1 cellular context compared by ENCODE assay signal in the genomic region with DNA sequence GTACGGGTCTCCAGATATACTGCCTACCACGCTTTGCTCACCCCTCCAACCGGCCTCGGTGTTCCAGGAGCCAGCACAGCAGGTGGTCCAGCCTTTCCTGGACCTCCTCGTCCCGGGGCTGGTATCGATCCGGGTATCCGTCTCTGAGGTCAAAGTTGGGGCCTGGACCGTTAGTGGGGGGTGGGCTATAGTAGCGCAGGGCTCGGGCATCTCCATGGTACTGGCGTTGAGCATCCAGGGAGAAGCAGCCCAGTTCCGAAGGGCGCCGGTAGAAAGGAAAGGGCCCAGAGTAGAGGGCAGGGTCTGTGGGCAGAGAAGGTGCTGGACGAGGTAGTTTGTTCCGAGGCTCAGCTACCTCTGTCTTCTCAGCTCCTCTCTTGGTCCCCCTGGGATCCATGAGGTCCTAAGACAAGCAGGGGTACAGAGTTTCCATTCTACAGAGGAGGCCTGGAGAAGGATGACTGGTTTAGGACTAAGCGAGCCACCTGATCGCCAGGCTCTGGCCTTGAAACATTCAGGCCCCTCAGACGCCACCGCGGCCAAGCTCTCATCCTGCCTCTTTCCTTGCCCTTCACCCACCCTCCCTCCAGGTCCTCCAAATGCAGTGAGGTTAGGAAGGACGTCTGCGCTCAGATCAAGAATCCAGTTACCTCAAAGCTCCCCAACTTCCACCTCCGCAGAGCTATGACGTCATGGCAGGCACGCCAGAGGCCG.
TF ChIP-seq lines count a peak whose summit lies in the region.

No MANE protein-coding gene starts in this region.

TF ChIP-seq in K562, 482 proteins besides CTCF, POLR2A, EP300 and RAD21 (continues in another document):
- TF ChIP-seq ZNF384 (IDR thresholded peaks at IDR 0.05; ENCODE audit: low read depth, low read length) (no peak), SIN3B (IDR thresholded peaks at IDR 0.05; ENCODE audit: low read depth) (no peak), PYGO2 (tag; IDR thresholded peaks at IDR 0.05) (no peak), TARDBP (IDR thresholded peaks at IDR 0.05) (no peak), PML (IDR thresholded peaks at IDR 0.05; ENCODE audit: low read length) (no peak), FOXA3 (CRISPR knock-in tag; conservative IDR thresholded peaks at IDR 0.05 in 1 of 2, IDR thresholded peaks at IDR 0.05 in 1 of 2) (no peak), RBM22 (IDR thresholded peaks at IDR 0.05; ENCODE audit: low read depth, low read length, poor library complexity, severe bottlenecking) (no peak), MCM3 (IDR thresholded peaks at IDR 0.05) (no peak), ZNF354B (CRISPR knock-in tag; IDR thresholded peaks at IDR 0.05) (no peak), HNRNPUL1 (IDR thresholded peaks at IDR 0.05; ENCODE audit: low read length) (no peak), ZNF699 (CRISPR knock-in tag; IDR thresholded peaks at IDR 0.05; ENCODE audit: insufficient replicate concordance) (no peak), KAT7 (CRISPR knock-in tag; IDR thresholded peaks at IDR 0.05; ENCODE audit: borderline replicate concordance) (no peak), MTF1 (CRISPR knock-in tag; IDR thresholded peaks at IDR 0.05; ENCODE audit: borderline replicate concordance) (no peak), SMARCA5 (IDR thresholded peaks at IDR 0.05) (no peak), ZNF24 (IDR thresholded peaks at IDR 0.05) (no peak), ZNF316 (IDR thresholded peaks at IDR 0.05) (no peak; the same call in 1 of the 2 replicates), NUFIP1 (IDR thresholded peaks at IDR 0.05; ENCODE audit: partially characterized antibody) (no peak), ZNF3 (CRISPR knock-in tag; IDR thresholded peaks at IDR 0.05) (no peak), ZNF764 (CRISPR knock-in tag; IDR thresholded peaks at IDR 0.05; ENCODE audit: low read depth) (no peak), STAT5B (CRISPR knock-in tag; IDR thresholded peaks at IDR 0.05) (no peak), ZNF121 (CRISPR knock-in tag; conservative IDR thresholded peaks at IDR 0.05) (no peak), BRD4 (IDR thresholded peaks at IDR 0.05) (0 out of 2 replicates have a peak, but pooled peaks have one; percentile 6), ETV6 (IDR thresholded peaks at IDR 0.05; ENCODE audit: borderline replicate concordance in 1 of 2, low read depth in 2 of 2, low read length in 1 of 2) (no peak), ETV6 (CRISPR knock-in tag; IDR thresholded peaks at IDR 0.05; ENCODE audit: borderline replicate concordance) (no peak), ATF7 (IDR thresholded peaks at IDR 0.05) (0 out of 2 replicates have a peak, but pooled peaks have one; percentile 100), FOXJ3 (CRISPR knock-in tag; IDR thresholded peaks at IDR 0.05) (no peak), MTA1 (IDR thresholded peaks at IDR 0.05; ENCODE audit: borderline replicate concordance) (no peak), HDAC1 (IDR thresholded peaks at IDR 0.05) (no peak), L3MBTL2 (IDR thresholded peaks at IDR 0.05) (no peak), MEIS2 (IDR thresholded peaks at IDR 0.05; ENCODE audit: partially characterized antibody) (no peak), TGIF2 (CRISPR knock-in tag; IDR thresholded peaks at IDR 0.05) (no peak), JUNB (CRISPR knock-in tag; conservative IDR thresholded peaks at IDR 0.05) (no peak), ZNF253 (CRISPR knock-in tag; conservative IDR thresholded peaks at IDR 0.05) (no peak)
- TF ChIP-seq, protein P1, sequence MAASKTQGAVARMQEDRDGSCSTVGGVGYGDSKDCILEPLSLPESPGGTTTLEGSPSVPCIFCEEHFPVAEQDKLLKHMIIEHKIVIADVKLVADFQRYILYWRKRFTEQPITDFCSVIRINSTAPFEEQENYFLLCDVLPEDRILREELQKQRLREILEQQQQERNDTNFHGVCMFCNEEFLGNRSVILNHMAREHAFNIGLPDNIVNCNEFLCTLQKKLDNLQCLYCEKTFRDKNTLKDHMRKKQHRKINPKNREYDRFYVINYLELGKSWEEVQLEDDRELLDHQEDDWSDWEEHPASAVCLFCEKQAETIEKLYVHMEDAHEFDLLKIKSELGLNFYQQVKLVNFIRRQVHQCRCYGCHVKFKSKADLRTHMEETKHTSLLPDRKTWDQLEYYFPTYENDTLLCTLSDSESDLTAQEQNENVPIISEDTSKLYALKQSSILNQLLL (CRISPR knock-in tag; IDR thresholded peaks at IDR 0.05; ENCODE audit: borderline replicate concordance), result no peak
- TF ChIP-seq, protein P2, sequence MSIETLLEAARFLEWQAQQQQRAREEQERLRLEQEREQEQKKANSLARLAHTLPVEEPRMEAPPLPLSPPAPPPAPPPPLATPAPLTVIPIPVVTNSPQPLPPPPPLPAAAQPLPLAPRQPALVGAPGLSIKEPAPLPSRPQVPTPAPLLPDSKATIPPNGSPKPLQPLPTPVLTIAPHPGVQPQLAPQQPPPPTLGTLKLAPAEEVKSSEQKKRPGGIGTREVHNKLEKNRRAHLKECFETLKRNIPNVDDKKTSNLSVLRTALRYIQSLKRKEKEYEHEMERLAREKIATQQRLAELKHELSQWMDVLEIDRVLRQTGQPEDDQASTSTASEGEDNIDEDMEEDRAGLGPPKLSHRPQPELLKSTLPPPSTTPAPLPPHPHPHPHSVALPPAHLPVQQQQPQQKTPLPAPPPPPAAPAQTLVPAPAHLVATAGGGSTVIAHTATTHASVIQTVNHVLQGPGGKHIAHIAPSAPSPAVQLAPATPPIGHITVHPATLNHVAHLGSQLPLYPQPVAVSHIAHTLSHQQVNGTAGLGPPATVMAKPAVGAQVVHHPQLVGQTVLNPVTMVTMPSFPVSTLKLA (conservative IDR thresholded peaks at IDR 0.05), result no peak
- TF ChIP-seq, protein P3, sequence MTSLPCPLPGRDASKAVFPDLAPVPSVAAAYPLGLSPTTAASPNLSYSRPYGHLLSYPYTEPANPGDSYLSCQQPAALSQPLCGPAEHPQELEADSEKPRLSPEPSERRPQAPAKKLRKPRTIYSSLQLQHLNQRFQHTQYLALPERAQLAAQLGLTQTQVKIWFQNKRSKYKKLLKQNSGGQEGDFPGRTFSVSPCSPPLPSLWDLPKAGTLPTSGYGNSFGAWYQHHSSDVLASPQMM (CRISPR knock-in tag; IDR thresholded peaks at IDR 0.05), result no peak
- TF ChIP-seq, protein P4, sequence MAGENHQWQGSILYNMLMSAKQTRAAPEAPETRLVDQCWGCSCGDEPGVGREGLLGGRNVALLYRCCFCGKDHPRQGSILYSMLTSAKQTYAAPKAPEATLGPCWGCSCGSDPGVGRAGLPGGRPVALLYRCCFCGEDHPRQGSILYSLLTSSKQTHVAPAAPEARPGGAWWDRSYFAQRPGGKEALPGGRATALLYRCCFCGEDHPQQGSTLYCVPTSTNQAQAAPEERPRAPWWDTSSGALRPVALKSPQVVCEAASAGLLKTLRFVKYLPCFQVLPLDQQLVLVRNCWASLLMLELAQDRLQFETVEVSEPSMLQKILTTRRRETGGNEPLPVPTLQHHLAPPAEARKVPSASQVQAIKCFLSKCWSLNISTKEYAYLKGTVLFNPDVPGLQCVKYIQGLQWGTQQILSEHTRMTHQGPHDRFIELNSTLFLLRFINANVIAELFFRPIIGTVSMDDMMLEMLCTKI (IDR thresholded peaks at IDR 0.05; ENCODE audit: partially characterized antibody), result no peak
- TF ChIP-seq, protein P5, sequence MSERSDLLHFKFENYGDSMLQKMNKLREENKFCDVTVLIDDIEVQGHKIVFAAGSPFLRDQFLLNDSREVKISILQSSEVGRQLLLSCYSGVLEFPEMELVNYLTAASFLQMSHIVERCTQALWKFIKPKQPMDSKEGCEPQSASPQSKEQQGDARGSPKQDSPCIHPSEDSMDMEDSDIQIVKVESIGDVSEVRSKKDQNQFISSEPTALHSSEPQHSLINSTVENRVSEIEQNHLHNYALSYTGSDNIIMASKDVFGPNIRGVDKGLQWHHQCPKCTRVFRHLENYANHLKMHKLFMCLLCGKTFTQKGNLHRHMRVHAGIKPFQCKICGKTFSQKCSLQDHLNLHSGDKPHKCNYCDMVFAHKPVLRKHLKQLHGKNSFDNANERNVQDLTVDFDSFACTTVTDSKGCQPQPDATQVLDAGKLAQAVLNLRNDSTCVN (CRISPR knock-in tag; IDR thresholded peaks at IDR 0.05), result peak; percentile 73; the same call in 1 of the 2 replicates
- TF ChIP-seq, protein P6, sequence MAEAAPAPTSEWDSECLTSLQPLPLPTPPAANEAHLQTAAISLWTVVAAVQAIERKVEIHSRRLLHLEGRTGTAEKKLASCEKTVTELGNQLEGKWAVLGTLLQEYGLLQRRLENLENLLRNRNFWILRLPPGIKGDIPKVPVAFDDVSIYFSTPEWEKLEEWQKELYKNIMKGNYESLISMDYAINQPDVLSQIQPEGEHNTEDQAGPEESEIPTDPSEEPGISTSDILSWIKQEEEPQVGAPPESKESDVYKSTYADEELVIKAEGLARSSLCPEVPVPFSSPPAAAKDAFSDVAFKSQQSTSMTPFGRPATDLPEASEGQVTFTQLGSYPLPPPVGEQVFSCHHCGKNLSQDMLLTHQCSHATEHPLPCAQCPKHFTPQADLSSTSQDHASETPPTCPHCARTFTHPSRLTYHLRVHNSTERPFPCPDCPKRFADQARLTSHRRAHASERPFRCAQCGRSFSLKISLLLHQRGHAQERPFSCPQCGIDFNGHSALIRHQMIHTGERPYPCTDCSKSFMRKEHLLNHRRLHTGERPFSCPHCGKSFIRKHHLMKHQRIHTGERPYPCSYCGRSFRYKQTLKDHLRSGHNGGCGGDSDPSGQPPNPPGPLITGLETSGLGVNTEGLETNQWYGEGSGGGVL (CRISPR knock-in tag; IDR thresholded peaks at IDR 0.05), result no peak
- TF ChIP-seq, protein P7, sequence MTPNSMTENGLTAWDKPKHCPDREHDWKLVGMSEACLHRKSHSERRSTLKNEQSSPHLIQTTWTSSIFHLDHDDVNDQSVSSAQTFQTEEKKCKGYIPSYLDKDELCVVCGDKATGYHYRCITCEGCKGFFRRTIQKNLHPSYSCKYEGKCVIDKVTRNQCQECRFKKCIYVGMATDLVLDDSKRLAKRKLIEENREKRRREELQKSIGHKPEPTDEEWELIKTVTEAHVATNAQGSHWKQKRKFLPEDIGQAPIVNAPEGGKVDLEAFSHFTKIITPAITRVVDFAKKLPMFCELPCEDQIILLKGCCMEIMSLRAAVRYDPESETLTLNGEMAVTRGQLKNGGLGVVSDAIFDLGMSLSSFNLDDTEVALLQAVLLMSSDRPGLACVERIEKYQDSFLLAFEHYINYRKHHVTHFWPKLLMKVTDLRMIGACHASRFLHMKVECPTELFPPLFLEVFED (CRISPR knock-in tag; conservative IDR thresholded peaks at IDR 0.05), result peak; percentile 84; the same call in 1 of the 2 replicates
- TF ChIP-seq, protein P8, sequence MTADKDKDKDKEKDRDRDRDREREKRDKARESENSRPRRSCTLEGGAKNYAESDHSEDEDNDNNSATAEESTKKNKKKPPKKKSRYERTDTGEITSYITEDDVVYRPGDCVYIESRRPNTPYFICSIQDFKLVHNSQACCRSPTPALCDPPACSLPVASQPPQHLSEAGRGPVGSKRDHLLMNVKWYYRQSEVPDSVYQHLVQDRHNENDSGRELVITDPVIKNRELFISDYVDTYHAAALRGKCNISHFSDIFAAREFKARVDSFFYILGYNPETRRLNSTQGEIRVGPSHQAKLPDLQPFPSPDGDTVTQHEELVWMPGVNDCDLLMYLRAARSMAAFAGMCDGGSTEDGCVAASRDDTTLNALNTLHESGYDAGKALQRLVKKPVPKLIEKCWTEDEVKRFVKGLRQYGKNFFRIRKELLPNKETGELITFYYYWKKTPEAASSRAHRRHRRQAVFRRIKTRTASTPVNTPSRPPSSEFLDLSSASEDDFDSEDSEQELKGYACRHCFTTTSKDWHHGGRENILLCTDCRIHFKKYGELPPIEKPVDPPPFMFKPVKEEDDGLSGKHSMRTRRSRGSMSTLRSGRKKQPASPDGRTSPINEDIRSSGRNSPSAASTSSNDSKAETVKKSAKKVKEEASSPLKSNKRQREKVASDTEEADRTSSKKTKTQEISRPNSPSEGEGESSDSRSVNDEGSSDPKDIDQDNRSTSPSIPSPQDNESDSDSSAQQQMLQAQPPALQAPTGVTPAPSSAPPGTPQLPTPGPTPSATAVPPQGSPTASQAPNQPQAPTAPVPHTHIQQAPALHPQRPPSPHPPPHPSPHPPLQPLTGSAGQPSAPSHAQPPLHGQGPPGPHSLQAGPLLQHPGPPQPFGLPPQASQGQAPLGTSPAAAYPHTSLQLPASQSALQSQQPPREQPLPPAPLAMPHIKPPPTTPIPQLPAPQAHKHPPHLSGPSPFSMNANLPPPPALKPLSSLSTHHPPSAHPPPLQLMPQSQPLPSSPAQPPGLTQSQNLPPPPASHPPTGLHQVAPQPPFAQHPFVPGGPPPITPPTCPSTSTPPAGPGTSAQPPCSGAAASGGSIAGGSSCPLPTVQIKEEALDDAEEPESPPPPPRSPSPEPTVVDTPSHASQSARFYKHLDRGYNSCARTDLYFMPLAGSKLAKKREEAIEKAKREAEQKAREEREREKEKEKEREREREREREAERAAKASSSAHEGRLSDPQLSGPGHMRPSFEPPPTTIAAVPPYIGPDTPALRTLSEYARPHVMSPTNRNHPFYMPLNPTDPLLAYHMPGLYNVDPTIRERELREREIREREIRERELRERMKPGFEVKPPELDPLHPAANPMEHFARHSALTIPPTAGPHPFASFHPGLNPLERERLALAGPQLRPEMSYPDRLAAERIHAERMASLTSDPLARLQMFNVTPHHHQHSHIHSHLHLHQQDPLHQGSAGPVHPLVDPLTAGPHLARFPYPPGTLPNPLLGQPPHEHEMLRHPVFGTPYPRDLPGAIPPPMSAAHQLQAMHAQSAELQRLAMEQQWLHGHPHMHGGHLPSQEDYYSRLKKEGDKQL (CRISPR knock-in tag; IDR thresholded peaks at IDR 0.05; ENCODE audit: borderline replicate concordance), result no peak
- TF ChIP-seq, protein P9, sequence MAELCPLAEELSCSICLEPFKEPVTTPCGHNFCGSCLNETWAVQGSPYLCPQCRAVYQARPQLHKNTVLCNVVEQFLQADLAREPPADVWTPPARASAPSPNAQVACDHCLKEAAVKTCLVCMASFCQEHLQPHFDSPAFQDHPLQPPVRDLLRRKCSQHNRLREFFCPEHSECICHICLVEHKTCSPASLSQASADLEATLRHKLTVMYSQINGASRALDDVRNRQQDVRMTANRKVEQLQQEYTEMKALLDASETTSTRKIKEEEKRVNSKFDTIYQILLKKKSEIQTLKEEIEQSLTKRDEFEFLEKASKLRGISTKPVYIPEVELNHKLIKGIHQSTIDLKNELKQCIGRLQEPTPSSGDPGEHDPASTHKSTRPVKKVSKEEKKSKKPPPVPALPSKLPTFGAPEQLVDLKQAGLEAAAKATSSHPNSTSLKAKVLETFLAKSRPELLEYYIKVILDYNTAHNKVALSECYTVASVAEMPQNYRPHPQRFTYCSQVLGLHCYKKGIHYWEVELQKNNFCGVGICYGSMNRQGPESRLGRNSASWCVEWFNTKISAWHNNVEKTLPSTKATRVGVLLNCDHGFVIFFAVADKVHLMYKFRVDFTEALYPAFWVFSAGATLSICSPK (IDR thresholded peaks at IDR 0.05; ENCODE audit: borderline replicate concordance), result no peak
- TF ChIP-seq, protein P10, sequence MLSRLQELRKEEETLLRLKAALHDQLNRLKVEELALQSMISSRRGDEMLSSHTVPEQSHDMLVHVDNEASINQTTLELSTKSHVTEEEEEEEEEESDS (CRISPR knock-in tag; IDR thresholded peaks at IDR 0.05), result no peak
- TF ChIP-seq, protein P11, sequence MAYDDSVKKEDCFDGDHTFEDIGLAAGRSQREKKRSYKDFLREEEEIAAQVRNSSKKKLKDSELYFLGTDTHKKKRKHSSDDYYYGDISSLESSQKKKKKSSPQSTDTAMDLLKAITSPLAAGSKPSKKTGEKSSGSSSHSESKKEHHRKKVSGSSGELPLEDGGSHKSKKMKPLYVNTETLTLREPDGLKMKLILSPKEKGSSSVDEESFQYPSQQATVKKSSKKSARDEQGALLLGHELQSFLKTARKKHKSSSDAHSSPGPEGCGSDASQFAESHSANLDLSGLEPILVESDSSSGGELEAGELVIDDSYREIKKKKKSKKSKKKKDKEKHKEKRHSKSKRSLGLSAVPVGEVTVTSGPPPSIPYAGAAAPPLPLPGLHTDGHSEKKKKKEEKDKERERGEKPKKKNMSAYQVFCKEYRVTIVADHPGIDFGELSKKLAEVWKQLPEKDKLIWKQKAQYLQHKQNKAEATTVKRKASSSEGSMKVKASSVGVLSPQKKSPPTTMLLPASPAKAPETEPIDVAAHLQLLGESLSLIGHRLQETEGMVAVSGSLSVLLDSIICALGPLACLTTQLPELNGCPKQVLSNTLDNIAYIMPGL (CRISPR knock-in tag; IDR thresholded peaks at IDR 0.05), result no peak
